12 cellular contexts compared by ENCODE assay signal in the genomic region with DNA sequence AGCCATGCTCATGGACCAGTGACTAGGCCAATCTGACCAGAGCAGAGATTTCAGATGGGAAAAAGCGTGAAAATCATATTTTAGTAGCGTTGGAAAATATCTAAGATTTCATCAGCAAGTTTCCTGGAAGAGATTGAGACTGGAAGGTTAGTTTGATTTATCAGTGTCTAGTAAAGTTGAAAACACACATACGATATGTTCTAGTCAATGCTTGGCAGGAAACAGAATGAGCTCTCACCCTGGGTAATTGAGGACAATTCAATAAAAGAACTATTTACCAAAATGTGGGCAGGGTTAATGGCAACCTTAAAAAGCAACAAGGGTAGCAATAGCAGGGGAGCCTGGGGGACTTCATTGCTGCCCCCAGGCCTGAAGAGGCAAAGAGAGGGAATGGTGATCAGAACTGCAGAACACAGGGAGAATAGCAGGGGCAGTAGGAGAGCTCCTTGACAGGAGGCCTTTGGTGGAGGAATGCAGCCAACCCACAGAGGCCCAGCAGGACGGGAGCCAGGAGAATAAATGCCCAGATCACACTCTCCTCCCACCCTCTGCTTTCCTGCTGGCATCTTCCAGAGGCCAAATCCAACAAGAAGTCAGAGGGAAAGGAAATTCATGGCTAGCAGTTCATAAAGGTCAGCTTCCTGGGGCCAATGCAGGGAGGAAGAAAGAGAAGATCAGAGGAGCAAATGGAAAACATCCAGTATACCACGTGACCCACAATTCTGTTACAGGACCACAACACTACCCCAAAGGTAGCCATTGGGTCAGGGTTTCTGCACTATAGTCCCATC. TPM values are rescaled to one million over a fixed set of nuclear protein-coding genes. Genes with fewer than 3 reads are reported as not detected.
DNase-seq lines count a peak whose midpoint lies in the region; TF ChIP-seq lines count a peak whose summit lies in the region.
"Had no signal": no experiment of that assay in that cellular context is flagged by ENCODE, and none has a peak within 500 bp of the region (broad histone marks: within the 10 kb centered on the region; RNA-seq: fewer than 3 reads in every experiment).

No MANE protein-coding gene starts in this region.

- H2AFZ ChIP-seq in neuron (ENCODE audit: low read depth, low read length) = peak overlapping the region; percentile 76

- H3K36me3 Mint-ChIP-seq in activated CD4-positive, alpha-beta T cell treated with anti-CD3 and anti-CD28 coated beads, Interleukin-2, amount 10 ng/mL, durations not matched to agents 24 days and 14 days (ENCODE audit: low read depth) = no peaks in the 10 kb centered on the region
- H3K36me3 Mint-ChIP-seq: natural killer cell had no signal

- peak in 9 of 14 donors; percentile 1 to 28 (median 6) for DNase-seq in C1 segment of cervical spinal cord (lab: John Stamatoyannopoulos, UW)
- peak; percentile 78 for DNase-seq in NCI-H226
- DNase-seq in fibroblast of pulmonary artery (ENCODE audit: low read depth) = peak; percentile 58
- DNase-seq in DMS53 (lab: John Stamatoyannopoulos, UW) = no peak
- DNase-seq in COR-L47 (lab: John Stamatoyannopoulos, UW) = no peak
- DNase-seq in activated CD4-positive, alpha-beta T cell treated with anti-CD3 and anti-CD28 coated beads, Interleukin-2, amount 10 ng/mL, durations not matched to agents 24 days and 14 days = no peak
- no peak for DNase-seq in NCI-H1048 (lab: John Stamatoyannopoulos, UW)
- DNase-seq: GDM1, natural killer cell, NCI-H510A treated with DMSO at 0.1 percent for 48 hours had no signal

- no peak for TF ChIP-seq CTCF in fibroblast of pulmonary artery (IDR thresholded peaks at IDR 0.05; ENCODE audit: low read length, missing control alignments)

- H3K4me3 ChIP-seq in fibroblast of pulmonary artery (replicated peaks; ENCODE audit: low read depth, low read length) = no peak overlapping the region
- no peak overlapping the region for H3K4me3 ChIP-seq in neuron (ENCODE audit: low read length)
- H3K4me3 ChIP-seq: BLaER1 had no signal

- H3K36me3 ChIP-seq in neuron (ENCODE audit: insufficient read depth, low read length) = no peaks in the 10 kb centered on the region
- H3K36me3 ChIP-seq: BLaER1 had no signal

- H3K4me1 ChIP-seq in neuron (ENCODE audit: insufficient read depth, low read length) = peaks cover 7% of the 10 kb centered on the region
- H3K4me1 ChIP-seq: BLaER1 had no signal

- intact Hi-C loops in activated CD4-positive, alpha-beta T cell treated with anti-CD3 and anti-CD28 coated beads, Interleukin-2, amount 10 ng/mL, durations not matched to agents 24 days and 14 days (cut with micrococcal nuclease) = no loop called here

- H3K9me3 ChIP-seq in neuron (ENCODE audit: low read length) = no peaks in the 10 kb centered on the region
- H3K9me3 ChIP-seq: BLaER1 had no signal

- H3K27me3 Mint-ChIP-seq in activated CD4-positive, alpha-beta T cell treated with anti-CD3 and anti-CD28 coated beads, Interleukin-2, amount 10 ng/mL, durations not matched to agents 24 days and 14 days = peaks cover 2% of the 10 kb centered on the region

- H3K9me3 Mint-ChIP-seq in activated CD4-positive, alpha-beta T cell treated with anti-CD3 and anti-CD28 coated beads, Interleukin-2, amount 10 ng/mL, durations not matched to agents 24 days and 14 days = no peaks in the 10 kb centered on the region
- H3K9me3 Mint-ChIP-seq: natural killer cell had no signal

- no peaks in the 10 kb centered on the region for H3K4me1 Mint-ChIP-seq in activated CD4-positive, alpha-beta T cell treated with anti-CD3 and anti-CD28 coated beads, Interleukin-2, amount 10 ng/mL, durations not matched to agents 24 days and 14 days
- H3K4me1 Mint-ChIP-seq: natural killer cell had no signal

- H3K4me3 Mint-ChIP-seq in activated CD4-positive, alpha-beta T cell treated with anti-CD3 and anti-CD28 coated beads, Interleukin-2, amount 10 ng/mL, durations not matched to agents 24 days and 14 days = no peak overlapping the region
- H3K4me3 Mint-ChIP-seq: natural killer cell had no signal

- no peak overlapping the region for H3K27ac Mint-ChIP-seq in activated CD4-positive, alpha-beta T cell treated with anti-CD3 and anti-CD28 coated beads, Interleukin-2, amount 10 ng/mL, durations not matched to agents 24 days and 14 days
- H3K27ac Mint-ChIP-seq: natural killer cell had no signal

- H3K27me3 ChIP-seq in neuron (ENCODE audit: insufficient read depth, low read length) = no peaks in the 10 kb centered on the region
- H3K27me3 ChIP-seq: BLaER1 had no signal

RNA-seq across cellular contexts. Expression of gene LRP6, which starts 27.6 kb away (rescaled TPM):
- total RNA-seq in activated CD4-positive, alpha-beta T cell treated with anti-CD3 and anti-CD28 coated beads, Interleukin-2, amount 10 ng/mL, durations not matched to agents 24 days and 14 days = 5.8 and 8.4 TPM in 2 replicates

RNA-seq across cellular contexts. Expression of gene MANSC1, which starts 55.6 kb away (rescaled TPM):
- 0.88 and 1.1 TPM in 2 replicates for total RNA-seq in activated CD4-positive, alpha-beta T cell treated with anti-CD3 and anti-CD28 coated beads, Interleukin-2, amount 10 ng/mL, durations not matched to agents 24 days and 14 days

Comparison
In these comparisons a context has a peak if more than half of its experiments do, and no peak if none do; other contexts are left out.
1. DNase-seq: peak in C1 segment of cervical spinal cord (9 of 14), NCI-H226 (single experiment) and fibroblast of pulmonary artery (single experiment); none in DMS53 (single experiment), COR-L47 (single experiment), activated CD4-positive, alpha-beta T cell treated with anti-CD3 and anti-CD28 coated beads, Interleukin-2, amount 10 ng/mL, durations not matched to agents 24 days and 14 days (single experiment) and NCI-H1048 (single experiment).